ENCODE assay signal across 9 cellular contexts in genomic region chr1:116544588-116545358, GRCh38. TPM values are rescaled to one million over a fixed set of nuclear protein-coding genes. Genes with fewer than 3 reads are reported as not detected.
DNase-seq lines count a peak whose midpoint lies in the region; ATAC-seq and TF ChIP-seq lines count a peak whose summit lies in the region.
"Had no signal": no experiment of that assay in that cellular context is flagged by ENCODE, and none has a peak within 500 bp of the region (broad histone marks: within the 10 kb centered on the region; RNA-seq: fewer than 3 reads in every experiment).

No MANE protein-coding gene starts in this region.

- TF ChIP-seq CTCF in upper lobe of left lung (IDR thresholded peaks at IDR 0.05): no peak

- WGBS in upper lobe of left lung, 2 donors: 92 to 94% methylated on average over 8 of the region's 8 CpGs

- TF ChIP-seq POLR2A in upper lobe of left lung (IDR thresholded peaks at IDR 0.05): no peak

- ATAC-seq in GM18517 (IDR thresholded peaks at IDR 0.05; ENCODE audit: unreplicated experiment) (peak; percentile 32), GM21528 (IDR thresholded peaks at IDR 0.05; ENCODE audit: low FRiP score, unreplicated experiment) (peak; percentile 55), HG03457 (IDR thresholded peaks at IDR 0.05; ENCODE audit: unreplicated experiment) (peak; percentile 45), HG02970 (IDR thresholded peaks at IDR 0.05; ENCODE audit: low FRiP score, unreplicated experiment) (no peak), upper lobe of left lung (ENCODE audit: low FRiP score in 2 of 2) (no peak)

- H3K4me3 ChIP-seq in upper lobe of left lung: no peak overlapping the region
- H3K4me3 ChIP-seq: lung had no signal

- peaks cover 5 to 12% (median 7%) of the 10 kb centered on the region in 4 donors for H3K4me1 ChIP-seq in upper lobe of left lung

- no peaks in the 10 kb centered on the region for H3K9me3 ChIP-seq in upper lobe of left lung

- no peak for TF ChIP-seq EP300 in upper lobe of left lung (IDR thresholded peaks at IDR 0.05)

- peaks cover 4 to 31% (median 17%) of the 10 kb centered on the region in 4 donors for H3K36me3 ChIP-seq in upper lobe of left lung

- DNase-seq in epithelial cell of prostate (ENCODE audit: low read depth, low spot score): no peak
- DNase-seq in central memory CD4-positive, alpha-beta T cell: no peak
- DNase-seq in upper lobe of left lung: no peak
- no peak for DNase-seq in HK-2 (ENCODE audit: unreplicated experiment)

- peak overlapping the region; percentile 53 for H3K27ac ChIP-seq in epithelial cell of prostate
- H3K27ac ChIP-seq in upper lobe of left lung: peak overlapping the region in 1 of 4 donors; percentile 33

- no peaks in the 10 kb centered on the region for H3K27me3 ChIP-seq in upper lobe of left lung

RNA-seq across cellular contexts. Expression of gene CD58, which starts 26.1 kb away (rescaled TPM):
- 10 to 100 TPM; 17.8 to 52.0 (median 32.4) TPM for total RNA-seq in upper lobe of left lung

Comparison
In these comparisons a context has a peak if more than half of its experiments do, and no peak if none do; other contexts are left out.
1. ATAC-seq: peak in GM18517 (single experiment), GM21528 (single experiment) and HG03457 (single experiment); none in HG02970 (single experiment) and upper lobe of left lung (0 of 2).